17 cellular contexts compared by ENCODE assay signal in genomic region chr13:68047889-68048288, GRCh38.
DNase-seq lines count a peak whose midpoint lies in the region; ATAC-seq and TF ChIP-seq lines count a peak whose summit lies in the region.
"Had no signal": no experiment of that assay in that cellular context is flagged by ENCODE, and none has a peak within 500 bp of the region (broad histone marks: within the 10 kb centered on the region; RNA-seq: fewer than 3 reads in every experiment).

No MANE protein-coding gene starts in this region.

- CTCF ChIA-PET in MCF 10A (lab: Yijun Ruan, JAX) = interaction anchor here (0.7 kb wide), 1 partner anchor 173 kb away, joined by 4 read pairs; no protein-coding TSS in a partner anchor
- CTCF ChIA-PET in PC-9 (lab: Charles Lee) = interaction anchor here (1.0 kb wide), 1 partner anchor 30 kb away, joined by 3 read pairs; no protein-coding TSS in a partner anchor

- no peak overlapping the region for H3K4me3 Mint-ChIP-seq in MCF 10A (ENCODE audit: unreplicated experiment)
- no peak overlapping the region for H3K4me3 Mint-ChIP-seq in activated T-cell treated with anti-CD3 and anti-CD28 coated beads, Interleukin-2, amount 50 U/mL, for 24 hours
- H3K4me3 Mint-ChIP-seq: CD4-positive, alpha-beta T cell had no signal

- H3K4me1 ChIP-seq in breast epithelium (no peaks in the 10 kb centered on the region), PC-9 (replicated peaks; ENCODE audit: insufficient read depth) (no peaks in the 10 kb centered on the region)
- H3K4me1 ChIP-seq: A549, Caco-2, Peyer's patch had no signal

- H3K4me1 Mint-ChIP-seq in MCF 10A (ENCODE audit: insufficient read depth, unreplicated experiment) = no peaks in the 10 kb centered on the region
- H3K4me1 Mint-ChIP-seq in activated T-cell treated with anti-CD3 and anti-CD28 coated beads, Interleukin-2, amount 50 U/mL, for 24 hours (ENCODE audit: low read depth) = no peaks in the 10 kb centered on the region

- H3K79me2 ChIP-seq in PC-9 (ENCODE audit: low read depth) = no peaks in the 10 kb centered on the region

- H4K20me1 ChIP-seq in PC-9 (ENCODE audit: insufficient read depth) = no peaks in the 10 kb centered on the region

- no peak overlapping the region for H3K27ac ChIP-seq in breast epithelium
- no peak overlapping the region for H3K27ac ChIP-seq in PC-9
- no peak overlapping the region for H3K27ac ChIP-seq in epithelial cell of prostate
- H3K27ac ChIP-seq: A549, GM23248, KMS-11, Peyer's patch had no signal

- H3K9me3 Mint-ChIP-seq in MCF 10A (ENCODE audit: unreplicated experiment) = no peaks in the 10 kb centered on the region
- H3K9me3 Mint-ChIP-seq in activated T-cell treated with anti-CD3 and anti-CD28 coated beads, Interleukin-2, amount 50 U/mL, for 24 hours = peaks cover 14% of the 10 kb centered on the region

- H3K9me3 ChIP-seq in breast epithelium (no peaks in the 10 kb centered on the region), PC-9 (ENCODE audit: insufficient read depth, low read depth) (no peaks in the 10 kb centered on the region)
- H3K9me3 ChIP-seq: A549, Caco-2, Peyer's patch had no signal

- no peak overlapping the region for H3K4me2 ChIP-seq in PC-9
- H3K4me2 ChIP-seq: A549, KMS-11 had no signal

- no peaks in the 10 kb centered on the region for H3K36me3 ChIP-seq in breast epithelium
- H3K36me3 ChIP-seq in PC-9 (ENCODE audit: low read depth) = no peaks in the 10 kb centered on the region
- H3K36me3 ChIP-seq: Peyer's patch had no signal

- DNase-seq in MCF 10A (ENCODE audit: unreplicated experiment) (peak; percentile 44), breast epithelium (ENCODE audit: low spot score in 2 of 2) (no peak), PC-9 (peak; percentile 35 to 52), epithelial cell of prostate (ENCODE audit: low read depth, low spot score) (peak; percentile 5)
- no peak for DNase-seq in activated T-cell treated with anti-CD3 and anti-CD28 coated beads, Interleukin-2, amount 50 U/mL, for 24 hours
- DNase-seq in stimulated activated CD4-positive, alpha-beta T cell treated with anti-CD3 and anti-CD28 coated beads, Interleukin-1b, Interleukin-23, amount 100 ng/mL, for 48 hours = no peak
- no peak for DNase-seq in activated effector memory CD4-positive, alpha-beta T cell treated with Interleukin-2 at 50 U/mL for 16 hours
- DNase-seq: Caco-2; CD4-positive, alpha-beta T cell; GM23248; NCI-H187 treated with DMSO at 0.1 percent for 48 hours; NCI-H446; Peyer's patch; Right ventricle myocardium superior had no signal

- no peaks in the 10 kb centered on the region for H3K27me3 ChIP-seq in breast epithelium
- no peaks in the 10 kb centered on the region for H3K27me3 ChIP-seq in PC-9 (ENCODE audit: insufficient read depth, low read depth)
- H3K27me3 ChIP-seq: Peyer's patch had no signal

- POLR2A ChIA-PET in MCF 10A (lab: Yijun Ruan, JAX) = no interaction called here
- POLR2A ChIA-PET in PC-9 (lab: Charles Lee; ENCODE audit: unreplicated experiment) = interaction anchor here (0.6 kb wide), 1 partner anchor 210 kb away, joined by 10 read pairs; no protein-coding TSS in a partner anchor

- no peaks in the 10 kb centered on the region for H3F3A ChIP-seq in PC-9 (ENCODE audit: insufficient read depth, low read depth)

- intact Hi-C loops in MCF 10A (cut with micrococcal nuclease) (no loop called here), breast epithelium (cut with DNase I; ENCODE audit: low total_unique reads) (no loop called here), PC-9 (cut with micrococcal nuclease; ENCODE audit: unreplicated experiment) (loop anchor here (10.0 kb wide), 1 partner anchor 207 kb away; no protein-coding TSS in a partner anchor)

- H3K4me3 ChIP-seq in breast epithelium (no peak overlapping the region), PC-9 (no peak overlapping the region)
- H3K4me3 ChIP-seq: A549, GM23248, Peyer's patch had no signal

- H2AFZ ChIP-seq in PC-9 = no peak overlapping the region
- H2AFZ ChIP-seq: GM23248 had no signal

- BruUV-seq in MCF 10A (replicated peaks; lab: Mats Ljungman, UMichigan) (no TSS peak), PC-9 (replicated peaks; lab: Mats Ljungman, UMichigan) (no TSS peak)

- no peaks in the 10 kb centered on the region for H3K27me3 Mint-ChIP-seq in MCF 10A (ENCODE audit: insufficient read depth, unreplicated experiment)
- no peaks in the 10 kb centered on the region for H3K27me3 Mint-ChIP-seq in activated T-cell treated with anti-CD3 and anti-CD28 coated beads, Interleukin-2, amount 50 U/mL, for 24 hours
- H3K27me3 Mint-ChIP-seq: CD4-positive, alpha-beta T cell had no signal

- no peaks in the 10 kb centered on the region; the same call in 1 of the 2 replicates for H3K9me2 ChIP-seq in PC-9 (ENCODE audit: insufficient read depth)

- no peak for ATAC-seq in HG03108 (IDR thresholded peaks at IDR 0.05; ENCODE audit: unreplicated experiment)
- ATAC-seq: A549 had no signal

- H3K27ac Mint-ChIP-seq in MCF 10A (ENCODE audit: low read depth, unreplicated experiment) = no peak overlapping the region
- no peak overlapping the region for H3K27ac Mint-ChIP-seq in activated T-cell treated with anti-CD3 and anti-CD28 coated beads, Interleukin-2, amount 50 U/mL, for 24 hours
- H3K27ac Mint-ChIP-seq: CD4-positive, alpha-beta T cell had no signal

- no peak for TF ChIP-seq POLR2A in breast epithelium (IDR thresholded peaks at IDR 0.05)

- H3K36me3 Mint-ChIP-seq in MCF 10A (ENCODE audit: insufficient read depth, unreplicated experiment) = no peaks in the 10 kb centered on the region
- H3K36me3 Mint-ChIP-seq in activated T-cell treated with anti-CD3 and anti-CD28 coated beads, Interleukin-2, amount 50 U/mL, for 24 hours (ENCODE audit: low read depth) = no peaks in the 10 kb centered on the region

- TF ChIP-seq CTCF in MCF 10A (IDR thresholded peaks at IDR 0.05; ENCODE audit: unreplicated experiment) (no peak), breast epithelium (IDR thresholded peaks at IDR 0.05) (no peak), PC-9 (conservative IDR thresholded peaks at IDR 0.05) (no peak)

Comparison
In these comparisons a context has a peak if more than half of its experiments do, and no peak if none do; other contexts are left out.
1. DNase-seq: peak in MCF 10A (single experiment), PC-9 (2 of 2) and epithelial cell of prostate (single experiment); none in breast epithelium (0 of 2), activated T-cell treated with anti-CD3 and anti-CD28 coated beads, Interleukin-2, amount 50 U/mL, for 24 hours (single experiment), stimulated activated CD4-positive, alpha-beta T cell treated with anti-CD3 and anti-CD28 coated beads, Interleukin-1b, Interleukin-23, amount 100 ng/mL, for 48 hours (single experiment) and activated effector memory CD4-positive, alpha-beta T cell treated with Interleukin-2 at 50 U/mL for 16 hours (single experiment).